ENCODE assay signal across 10 cellular contexts in the genomic region with DNA sequence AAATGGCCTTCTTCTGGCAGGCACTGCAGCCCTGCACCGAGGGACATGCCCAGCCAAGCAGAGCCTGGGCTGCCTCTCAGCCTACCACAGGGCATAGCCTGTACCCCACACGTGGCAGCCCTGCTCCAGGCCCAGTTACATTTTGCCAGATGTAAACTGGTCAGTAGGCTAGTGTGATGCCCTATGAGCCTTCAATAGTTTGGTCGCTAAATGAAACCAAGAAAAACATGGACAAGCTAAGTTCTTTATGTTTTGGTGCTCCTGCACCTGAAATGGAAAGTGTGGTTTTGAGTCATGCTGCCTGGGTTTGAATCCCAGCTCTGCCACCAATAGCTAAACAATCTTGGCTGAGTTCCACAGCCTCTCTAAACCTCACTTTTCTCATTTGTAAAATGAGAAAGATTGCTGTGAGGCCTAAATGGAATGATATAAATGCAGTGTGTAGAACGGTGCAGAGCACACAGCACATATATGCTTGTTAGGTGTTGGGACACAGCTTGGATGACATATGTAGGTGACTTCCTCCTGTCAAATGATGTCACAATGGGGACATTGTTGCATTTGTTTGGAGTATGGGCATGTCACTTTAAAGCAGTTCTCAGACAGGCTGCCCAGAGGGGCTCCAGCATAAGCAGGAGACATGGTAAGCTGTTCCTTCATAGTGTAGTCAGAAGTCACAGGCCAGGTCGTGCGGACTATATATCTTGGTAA. TPM values are rescaled to one million over a fixed set of nuclear protein-coding genes. Genes with fewer than 3 reads are reported as not detected.
A peak's percentile ranks its signal among the peaks of the same experiment; 100 is the strongest.
DNase-seq lines count a peak whose midpoint lies in the region; ATAC-seq and TF ChIP-seq lines count a peak whose summit lies in the region.
"Had no signal": no experiment of that assay in that cellular context is flagged by ENCODE, and none has a peak within 500 bp of the region (broad histone marks: within the 10 kb centered on the region; RNA-seq: fewer than 3 reads in every experiment).

No MANE protein-coding gene starts in this region.

- 79 to 82% (median 79%) methylated on average over 6 of the region's 6 CpGs for WGBS in adrenal gland, 4 donors
- 65 to 74% (median 69%) methylated on average over 6 of the region's 6 CpGs for WGBS in stomach, 5 donors

- H3K27me3 ChIP-seq in adrenal gland (no peaks in the 10 kb centered on the region), stomach (no peaks in the 10 kb centered on the region)

- H3K4me1 ChIP-seq in adrenal gland (replicated peaks in 1 of 2) = peaks cover 11 to 58% of the 10 kb centered on the region in 2 donors
- peaks cover 29 to 92% (median 57%) of the 10 kb centered on the region in 4 donors for H3K4me1 ChIP-seq in stomach

- H3K9me3 ChIP-seq in adrenal gland (replicated peaks in 1 of 3) = no peaks in the 10 kb centered on the region
- H3K9me3 ChIP-seq in stomach = no peaks in the 10 kb centered on the region

- no peak overlapping the region for H3K4me3 ChIP-seq in adrenal gland
- no peak overlapping the region for H3K4me3 ChIP-seq in stomach

- TF ChIP-seq POLR2A in adrenal gland (IDR thresholded peaks at IDR 0.05) (no peak), stomach (IDR thresholded peaks at IDR 0.05) (no peak)

- DNase-seq in DMS53 (lab: John Stamatoyannopoulos, UW) (peak; percentile 20), DMS53 treated with DMSO at 0.1 percent for 48 hours (lab: John Stamatoyannopoulos, UW; ENCODE audit: unreplicated experiment) (no peak), adrenal gland (no peak), iris pigment epithelial cell (ENCODE audit: low read depth) (peak; percentile 65), stomach (no peak), NCI-H187 (lab: John Stamatoyannopoulos, UW) (no peak)
- DNase-seq: 8988T; activated CD4-positive, CD25-positive, alpha-beta regulatory T cell treated with anti-CD3 and anti-CD28 coated beads, Interleukin-2, amount 50 U/mL, for 72 hours had no signal

- TF ChIP-seq CTCF in adrenal gland (IDR thresholded peaks at IDR 0.05) (no peak), stomach (IDR thresholded peaks at IDR 0.05) (no peak)

- TF ChIP-seq EP300 in stomach (IDR thresholded peaks at IDR 0.05) = no peak

- H3K36me3 ChIP-seq in adrenal gland (replicated peaks in 1 of 2) (peaks cover 0 to 9% of the 10 kb centered on the region in 2 donors), stomach (peaks cover 4 to 38% (median 21%) of the 10 kb centered on the region in 4 donors)

- intact Hi-C loops in adrenal gland (cut with DNase I) = no loop called here
- intact Hi-C loops in stomach (cut with DNase I; ENCODE audit: low total_unique reads) = no loop called here

- no peak for ATAC-seq in GM21529 (IDR thresholded peaks at IDR 0.05; ENCODE audit: unreplicated experiment)
- no peak for ATAC-seq in HG03378 (IDR thresholded peaks at IDR 0.05; ENCODE audit: unreplicated experiment)

- H3K27ac ChIP-seq in adrenal gland = peak overlapping the region in 4 of 5 donors; percentile 3 to 86 (median 69)
- H3K27ac ChIP-seq in stomach = peak overlapping the region; percentile 39 to 88 (median 82)

RNA-seq across cellular contexts. Expression of gene ZBTB38, which starts 57.4 kb away (rescaled TPM):
- total RNA-seq in adrenal gland (100 to 1,000 TPM; 116 to 231 (median 167) TPM), stomach (100 to 1,000 TPM in 1 of 5 donors, 10 to 100 TPM in 4; 26.9 to 253 (median 64.3) TPM)
- polyA plus RNA-seq in adrenal gland (10 to 100 TPM; 12.0 to 73.9 (median 14.5) TPM), stomach (10 to 100 TPM in 1 of 3 donors, 1 to 10 TPM in 2; 5.3 to 10.7 (median 9.5) TPM)

Comparison
In these comparisons a context has a peak if more than half of its experiments do, and no peak if none do; other contexts are left out.
1. DNase-seq: peak in DMS53 (single experiment) and iris pigment epithelial cell (single experiment); none in DMS53 treated with DMSO at 0.1 percent for 48 hours (single experiment), adrenal gland (0 of 7), stomach (single experiment) and NCI-H187 (0 of 2).